Comparison of ENCODE assay signal across 8 cellular contexts in the genomic region with DNA sequence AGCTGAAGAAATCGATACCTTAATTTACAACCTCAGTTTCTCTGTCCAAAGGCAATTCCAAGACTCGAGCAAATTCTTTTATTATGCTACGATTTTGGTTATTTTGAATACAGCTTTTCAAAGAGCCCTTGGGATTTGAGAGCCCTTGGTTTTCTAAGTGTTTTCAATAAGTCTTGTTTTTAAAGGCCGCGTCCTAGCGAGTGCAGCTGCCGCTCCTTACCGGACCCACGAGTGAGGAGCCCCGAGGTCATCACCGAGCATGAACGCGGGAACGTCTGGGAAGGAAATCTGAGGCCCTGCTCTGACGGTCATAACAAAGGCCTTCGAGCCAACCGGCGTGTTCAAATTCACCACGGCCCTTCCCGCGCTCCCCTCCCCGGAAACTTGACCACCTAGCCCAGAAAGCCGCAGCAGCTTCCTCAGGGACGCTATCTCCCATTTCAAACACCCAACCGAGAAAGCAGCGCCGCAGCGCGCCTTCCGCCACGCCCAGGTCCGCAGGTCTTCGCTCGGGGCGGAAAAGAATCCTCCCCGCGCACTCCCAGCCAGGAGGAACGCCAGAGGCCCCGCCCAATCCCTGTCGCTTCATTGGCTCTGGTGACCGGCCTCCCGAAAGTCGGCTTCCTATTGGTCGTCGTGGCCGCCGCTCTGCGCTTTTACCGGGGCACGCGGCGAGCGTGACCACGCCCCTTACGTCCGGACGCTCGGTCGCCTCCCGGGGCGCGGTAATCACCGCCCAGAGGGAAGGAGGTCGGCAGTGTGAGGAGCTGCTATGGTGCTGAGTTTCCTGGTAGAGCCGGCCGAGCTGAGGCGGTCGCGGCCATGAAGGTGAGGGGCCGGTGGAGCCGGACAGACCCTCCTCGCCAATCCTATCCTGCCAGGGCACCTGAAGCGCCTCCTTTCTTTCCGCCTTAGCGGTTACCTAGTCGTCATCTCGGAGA. TPM values are rescaled to one million over a fixed set of nuclear protein-coding genes. Genes with fewer than 3 reads are reported as not detected.
DNase-seq lines count a peak whose midpoint lies in the region; ATAC-seq, FAIRE-seq and TF ChIP-seq lines count a peak whose summit lies in the region.

A gene with protein sequence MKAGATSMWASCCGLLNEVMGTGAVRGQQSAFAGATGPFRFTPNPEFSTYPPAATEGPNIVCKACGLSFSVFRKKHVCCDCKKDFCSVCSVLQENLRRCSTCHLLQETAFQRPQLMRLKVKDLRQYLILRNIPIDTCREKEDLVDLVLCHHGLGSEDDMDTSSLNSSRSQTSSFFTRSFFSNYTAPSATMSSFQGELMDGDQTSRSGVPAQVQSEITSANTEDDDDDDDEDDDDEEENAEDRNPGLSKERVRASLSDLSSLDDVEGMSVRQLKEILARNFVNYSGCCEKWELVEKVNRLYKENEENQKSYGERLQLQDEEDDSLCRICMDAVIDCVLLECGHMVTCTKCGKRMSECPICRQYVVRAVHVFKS (plus strand): TSS at position 728 of the 941 bp plus-strand sequence. CDS start 95 bp downstream, at position 823.

- no peak within 1 kb of the TSS for H3K23ac ChIP-seq in trophoblast cell (ENCODE audit: low read length)

- peak within 1 kb of the TSS; percentile 78 for H2AFZ ChIP-seq in trophoblast cell (ENCODE audit: insufficient read depth, low read length, poor library complexity)

- H3K79me1 ChIP-seq in trophoblast cell (ENCODE audit: low read length), result peaks cover 11% of the 10 kb centered on the region

- H3K4me1 ChIP-seq in cardiac muscle cell (ENCODE audit: low read depth) (peaks cover 13% of the 10 kb centered on the region), trophoblast cell (ENCODE audit: control insufficient read depth in 1 of 2, insufficient read depth in 2 of 2, low read length in 2 of 2) (no peaks in the 10 kb centered on the region), transverse colon (peaks cover 8 to 38% (median 20%) of the 10 kb centered on the region in 4 donors)

- H3K27me3 Mint-ChIP-seq in T-cell, result no peaks in the 10 kb centered on the region

- H2BK5ac ChIP-seq in trophoblast cell (ENCODE audit: low read depth, low read length, poor library complexity), result peak within 1 kb of the TSS; percentile 67

- peaks cover 8% of the 10 kb centered on the region for H3K36me3 Mint-ChIP-seq in T-cell

- intact Hi-C loops in transverse colon (cut with DNase I; ENCODE audit: low total_unique reads), result loop anchor here (5.0 kb wide), 1 partner anchor 47 kb away; a partner anchor contains a TSS

- peak within 1 kb of the TSS; percentile 80 for H4K8ac ChIP-seq in trophoblast cell (ENCODE audit: low read depth, low read length)

- POLR2A ChIA-PET in T-cell (lab: Charles Lee), result interaction anchor here (0.5 to 1.5 kb wide), 3 partner anchors 8 to 397 kb away, joined by 5 to 10 read pairs (median 8); no protein-coding TSS in a partner anchor

- H3K14ac ChIP-seq in trophoblast cell (ENCODE audit: low read length), result peak within 1 kb of the TSS; percentile 93

- H3K4me3 ChIP-seq in cardiac muscle cell (peak within 1 kb of the TSS; percentile 90), trophoblast cell (ENCODE audit: low read depth, low read length) (peak within 1 kb of the TSS; percentile 91), transverse colon (peak within 1 kb of the TSS; percentile 68 to 94 (median 74))

- TF ChIP-seq CTCF in cardiac muscle cell (IDR thresholded peaks at IDR 0.05; ENCODE audit: low read depth, low read length) (no peak), transverse colon (IDR thresholded peaks at IDR 0.05) (no peak)

- H3K36me3 ChIP-seq in cardiac muscle cell (no peaks in the 10 kb centered on the region), trophoblast cell (ENCODE audit: control insufficient read depth in 1 of 2, insufficient read depth in 2 of 2, low read length in 2 of 2) (no peaks in the 10 kb centered on the region), transverse colon (no peaks in the 10 kb centered on the region)

- peak within 1 kb of the TSS; percentile 73 for H3K4ac ChIP-seq in trophoblast cell (ENCODE audit: low read depth, low read length)

- 0% methylated on average over 70 to 77 of the region's 77 CpGs for WGBS in adipose tissue, 3 donors
- no CpG with 5 or more reads among the region's 77 CpGs for WGBS in trophoblast cell (ENCODE audit: extremely low coverage, insufficient coverage, insufficient read length)
- WGBS in transverse colon (ENCODE audit: low coverage in 1 of 2), 2 donors, result 0 to 2% methylated on average over 5 to 45 of the region's 77 CpGs

- peaks cover 41 to 53% (median 49%) of the 10 kb centered on the region in 3 donors for H3K4me1 Mint-ChIP-seq in T-cell

- H3K27ac ChIP-seq in adipose tissue (ENCODE audit: low read depth, low read length) (no peak within 1 kb of the TSS), cardiac muscle cell (peak within 1 kb of the TSS; percentile 89), trophoblast cell (ENCODE audit: low read depth, low read length) (peak within 1 kb of the TSS; percentile 80), transverse colon (peak within 1 kb of the TSS; percentile 94 to 98 (median 96))

- peak; percentile 91 for ATAC-seq in HG02840 (IDR thresholded peaks at IDR 0.05; ENCODE audit: low FRiP score, unreplicated experiment)
- ATAC-seq in T-cell (replicated peaks in 1 of 4), result peak; percentile 91 to 93 (median 92)

- H3K18ac ChIP-seq in trophoblast cell (ENCODE audit: low read length), result peak within 1 kb of the TSS; percentile 44

- peak; percentile 89 for DNase-seq in GM12891 (ENCODE audit: insufficient read length, low spot score)
- peak; percentile 96 for DNase-seq in NCI-H1436 treated with DMSO at 0.1 percent for 48 hours (lab: John Stamatoyannopoulos, UW)
- DNase-seq in T-cell, result peak; percentile 94 to 99 (median 98)
- DNase-seq in cardiac muscle cell (ENCODE audit: low read depth in 1 of 2, low spot score in 1 of 2), result peak; percentile 99 to 100
- peak; percentile 99 for DNase-seq in trophoblast cell
- DNase-seq in transverse colon, result peak; percentile 99

- H2BK12ac ChIP-seq in trophoblast cell (ENCODE audit: low read length), result no peak within 1 kb of the TSS

- H3K9me3 Mint-ChIP-seq in T-cell, result no peaks in the 10 kb centered on the region

- H3K27me3 ChIP-seq in cardiac muscle cell, result no peaks in the 10 kb centered on the region
- no peaks in the 10 kb centered on the region for H3K27me3 ChIP-seq in trophoblast cell (ENCODE audit: insufficient read depth, low read length)
- H3K27me3 ChIP-seq in transverse colon, result no peaks in the 10 kb centered on the region

- H3K9ac ChIP-seq in trophoblast cell (ENCODE audit: low read length), result peak within 1 kb of the TSS; percentile 72

- CTCF ChIA-PET in T-cell (lab: Charles Lee), result interaction anchor here (0.6 to 1.8 kb wide), 3 partner anchors 48 to 811 kb away, joined by 3 to 8 read pairs (median 3); a partner anchor contains a TSS

- peak within 1 kb of the TSS; percentile 72 for H4K91ac ChIP-seq in trophoblast cell (ENCODE audit: low read depth, low read length)

- FAIRE-seq in GM12891 (lab: Jason Lieb, UNC), result peak; percentile 98

- peak within 1 kb of the TSS; percentile 90 for H3K4me2 ChIP-seq in trophoblast cell (ENCODE audit: low read length)

- peak within 1 kb of the TSS; percentile 87 to 90 (median 89) for H3K4me3 Mint-ChIP-seq in T-cell

- H3K9me3 ChIP-seq in cardiac muscle cell (ENCODE audit: low read depth) (no peaks in the 10 kb centered on the region), trophoblast cell (ENCODE audit: insufficient read depth, low read depth, low read length) (no peaks in the 10 kb centered on the region), transverse colon (no peaks in the 10 kb centered on the region)

- TF ChIP-seq POLR2A in GM12891 (IDR thresholded peaks at IDR 0.05; ENCODE audit: low read depth, low read length) (peak; percentile 99), transverse colon (IDR thresholded peaks at IDR 0.05) (peak; percentile 99)

- no peak for TF ChIP-seq EP300 in transverse colon (IDR thresholded peaks at IDR 0.05; ENCODE audit: low read depth)

- H2BK120ac ChIP-seq in trophoblast cell (ENCODE audit: insufficient read depth, low read length, poor library complexity), result peak within 1 kb of the TSS; percentile 75

- in situ Hi-C loops in transverse colon (cut with MboI; ENCODE audit: low pct_ligation_motif_present in 1 of 4, low pct_unique_long_range_greater_than_20kb in 1 of 4, low sequenced_read_pairs in 3 of 4), result no loop called here

- H2AK5ac ChIP-seq in trophoblast cell (ENCODE audit: low read length), result peak within 1 kb of the TSS; percentile 66

- peak within 1 kb of the TSS; percentile 82 for H4K12ac ChIP-seq in trophoblast cell (ENCODE audit: low read depth, low read length)

- H3K79me2 ChIP-seq in trophoblast cell (ENCODE audit: control insufficient read depth, insufficient read depth, low read length, poor library complexity), result peaks cover 9% of the 10 kb centered on the region

- H3K27ac Mint-ChIP-seq in T-cell, result peak within 1 kb of the TSS; percentile 94 to 96

TF ChIP-seq in GM12891, 5 proteins besides CTCF, POLR2A, EP300 and RAD21:
- TF ChIP-seq PAX5 (IDR thresholded peaks at IDR 0.05; ENCODE audit: insufficient read depth, low read length, severe bottlenecking), result peak; percentile 89
- TF ChIP-seq POU2F2 (IDR thresholded peaks at IDR 0.05; ENCODE audit: low read depth, low read length), result peak; percentile 82; the same call in 1 of the 2 replicates
- no peak; the same call in 1 of the 2 replicates for TF ChIP-seq SPI1 (IDR thresholded peaks at IDR 0.05; ENCODE audit: low read depth, low read length)
- peak; percentile 99 for TF ChIP-seq POLR2AphosphoS5 (IDR thresholded peaks at IDR 0.05; ENCODE audit: low read depth, low read length)
- peak; percentile 98 for TF ChIP-seq TAF1 (IDR thresholded peaks at IDR 0.05; ENCODE audit: low read depth, low read length)

RNA-seq across cellular contexts. Expression of the gene that starts here (rescaled TPM):
- 42.1 TPM for polyA plus RNA-seq in GM12891 (2012; ENCODE audit: low read depth, missing spikeins)
- total RNA-seq in T-cell (10 to 100 TPM; 71.8 to 94.5 (median 80.8) TPM), cardiac muscle cell (34.6 and 41.2 TPM in 2 replicates), transverse colon (10 to 100 TPM; 46.8 to 63.2 (median 49.8) TPM)
- polyA plus RNA-seq in adipose tissue (10 to 100 TPM; 10.7 to 17.1 (median 12.7) TPM), cardiac muscle cell (48.4 and 54.6 TPM in 2 replicates)
- polyA plus RNA-seq in trophoblast cell (2013), result 28.3 and 31.1 TPM in 2 replicates
